Comparison of ENCODE assay signal across 30 cellular contexts in the genomic region with DNA sequence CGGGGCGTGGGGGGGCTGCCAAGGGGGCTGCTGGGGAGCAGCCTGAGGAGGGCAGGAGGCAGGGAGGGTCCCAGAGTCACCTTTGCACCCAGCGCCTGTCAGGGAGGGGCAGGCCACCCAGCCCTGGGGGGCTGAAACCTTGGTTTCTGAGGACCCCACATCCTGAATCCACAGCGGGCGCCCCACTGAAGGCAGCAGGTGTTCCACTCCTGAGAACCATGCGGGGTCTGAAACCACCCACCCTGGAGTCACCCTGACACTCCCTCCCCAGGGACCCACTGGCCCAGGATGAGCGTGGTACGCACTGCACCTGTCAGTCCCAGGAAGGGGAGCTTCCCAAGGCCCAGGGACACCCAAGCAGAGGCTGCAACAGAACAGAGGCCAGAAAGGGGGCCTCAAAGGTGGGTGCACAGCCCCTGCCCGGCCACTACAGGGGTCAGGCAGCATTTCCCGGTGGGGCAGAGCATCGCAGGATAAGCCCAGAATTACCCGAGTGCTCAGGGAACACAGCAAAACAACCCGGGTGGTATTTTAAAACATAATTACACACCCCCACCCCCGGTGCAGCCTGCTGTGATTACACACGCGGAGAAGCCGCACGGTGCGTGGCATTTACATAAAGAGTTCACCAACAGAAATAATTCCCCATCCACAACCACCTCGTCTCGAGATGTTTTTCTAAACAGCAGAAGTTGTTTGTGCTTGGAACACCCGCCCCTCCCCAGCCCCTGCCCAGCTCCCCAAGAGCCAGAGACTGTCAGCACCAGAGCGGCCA. TPM values are rescaled to one million over a fixed set of nuclear protein-coding genes. Genes with fewer than 3 reads are reported as not detected.
A peak's percentile ranks its signal among the peaks of the same experiment; 100 is the strongest.
DNase-seq lines count a peak whose midpoint lies in the region; ATAC-seq and TF ChIP-seq lines count a peak whose summit lies in the region.
"Had no signal": no experiment of that assay in that cellular context is flagged by ENCODE, and none has a peak within 500 bp of the region (broad histone marks: within the 10 kb centered on the region; RNA-seq: fewer than 3 reads in every experiment).

No MANE protein-coding gene starts in this region.

- no peaks in the 10 kb centered on the region for H3K27me3 Mint-ChIP-seq in WTC11 (ENCODE audit: low read depth)
- H3K27me3 Mint-ChIP-seq: activated naive CD8-positive, alpha-beta T cell had no signal

- H3K9me3 ChIP-seq in SK-N-SH (no peaks in the 10 kb centered on the region), BLaER1 (no peaks in the 10 kb centered on the region)
- H3K9me3 ChIP-seq: A549, breast epithelium, gastrocnemius medialis, right lobe of liver, stomach, thyroid gland had no signal

- TF ChIP-seq RAD21 in SK-N-SH (IDR thresholded peaks at IDR 0.05; ENCODE audit: low read length) = no peak

- WGBS in SK-N-SH (ENCODE audit: low lambda C conversion rate) = 88% methylated on average over 15 of the region's 23 CpGs

- H3K36me3 Mint-ChIP-seq in WTC11 = no peaks in the 10 kb centered on the region
- H3K36me3 Mint-ChIP-seq: activated naive CD8-positive, alpha-beta T cell had no signal

- CTCF ChIA-PET in SK-N-SH (lab: Yijun Ruan, JAX) (no interaction called here), WTC11 (lab: Charles Lee) (interaction anchor here (0.6 to 1.3 kb wide), 4 partner anchors 14 to 228 kb away, joined by 3 read pairs; no protein-coding TSS in a partner anchor)

- peaks cover 70% of the 10 kb centered on the region for H3K79me2 ChIP-seq in SK-N-SH (ENCODE audit: insufficient read depth)

- H3K9me3 Mint-ChIP-seq in WTC11 = no peaks in the 10 kb centered on the region
- H3K9me3 Mint-ChIP-seq: activated T-helper 2 cell treated with anti-CD3 and anti-CD28 coated beads, Interferon-gamma antibody, Interleukin-2, Interleukin-4, amounts not matched to agents 10 μg/mL and 5 μg/mL and 100 μg/mL, durations not matched to agents 14 hours and 24 hours and 36 hours; CD8-positive, alpha-beta T cell; neural crest cell; T-helper 1 cell treated with Interleukin-12 subunit alpha and Interleukin-12 subunit beta and Interleukin-4 antibody, amounts not matched to agents 30 μg/mL and 1 μg/mL, for 36 hours had no signal

- no peak overlapping the region for H2AFZ ChIP-seq in SK-N-SH (ENCODE audit: low read depth)

- peaks cover 25% of the 10 kb centered on the region for H3K4me1 Mint-ChIP-seq in WTC11

- H3F3A ChIP-seq in SK-N-SH (replicated peaks; ENCODE audit: insufficient read depth) = no peaks in the 10 kb centered on the region

- H3K27ac ChIP-seq in SK-N-SH (ENCODE audit: low read depth in 2 of 2, low read length in 1 of 2) (no peak overlapping the region), BLaER1 (no peak overlapping the region)
- H3K27ac ChIP-seq: A549, breast epithelium, gastrocnemius medialis, right lobe of liver, SK-N-MC, stomach, thyroid gland had no signal

- H3K4me3 ChIP-seq in SK-N-SH (ENCODE audit: low read depth in 2 of 2, low read length in 1 of 2) (no peak overlapping the region), BLaER1 (no peak overlapping the region)
- H3K4me3 ChIP-seq: A549, breast epithelium, gastrocnemius medialis, right lobe of liver, SK-N-MC, stomach, thyroid gland had no signal

- TF ChIP-seq CTCF in SK-N-SH (IDR thresholded peaks at IDR 0.05) (no peak), WTC11 (IDR thresholded peaks at IDR 0.05) (no peak)

- H4K20me1 ChIP-seq in SK-N-SH (ENCODE audit: insufficient read depth) (peaks cover 87% of the 10 kb centered on the region), BLaER1 (no peaks in the 10 kb centered on the region)

- peak; percentile 19 for DNase-seq in SK-N-SH
- DNase-seq in WTC11 (ENCODE audit: low spot score) = peak; percentile 11
- DNase-seq in mesenteric fat pad (ENCODE audit: low spot score) = peak; percentile 73
- no peak for DNase-seq in NCI-H2196 (lab: John Stamatoyannopoulos, UW; ENCODE audit: unreplicated experiment)
- no peak for DNase-seq in UCSD-AML1 (lab: John Stamatoyannopoulos, UW; ENCODE audit: unreplicated experiment)
- DNase-seq: activated CD4-positive, alpha-beta T cell treated with anti-CD3 and anti-CD28 coated beads, Interleukin-2, amount 50 U/mL, for 48 hours; AML-193; CD8-positive, alpha-beta T cell; gastrocnemius medialis; MM.1S; NCI-H1105 treated with DMSO at 0.1 percent for 48 hours; NCI-H2107; NCI-H446 treated with DMSO at 0.1 percent for 48 hours; OCI-M1; stimulated activated CD4-positive, alpha-beta T cell treated with anti-CD3 and anti-CD28 coated beads, Interleukin-12 subunit alpha, Interleukin-12 subunit beta, amount 100 ng/mL, for 4 hours; stimulated activated CD4-positive, alpha-beta T cell treated with anti-CD3 and anti-CD28 coated beads, Interleukin-2, amount 100 ng/mL, for 48 hours had no signal

- no peak overlapping the region for H3K4me2 ChIP-seq in SK-N-SH
- H3K4me2 ChIP-seq in BLaER1 = peak overlapping the region; percentile 55
- H3K4me2 ChIP-seq: A549 had no signal

- H3K36me3 ChIP-seq in SK-N-SH (replicated peaks in 1 of 2; ENCODE audit: control insufficient read depth in 1 of 2, insufficient read depth in 2 of 2, low read length in 1 of 2) (peaks cover 0 to 3% of the 10 kb centered on the region in 2 experiments), BLaER1 (no peaks in the 10 kb centered on the region)
- H3K36me3 ChIP-seq: breast epithelium, right lobe of liver, thyroid gland had no signal

- no peaks in the 10 kb centered on the region for H3K27me3 ChIP-seq in SK-N-SH (ENCODE audit: insufficient read depth)
- no peaks in the 10 kb centered on the region for H3K27me3 ChIP-seq in BLaER1
- H3K27me3 ChIP-seq: breast epithelium, gastrocnemius medialis, right lobe of liver, stomach, thyroid gland had no signal

- H3K9me2 ChIP-seq in SK-N-SH = no peaks in the 10 kb centered on the region

- no peak for ATAC-seq in SK-N-SH treated with all-trans-retinoic acid at 6 μM for 48 hours
- ATAC-seq in WTC11 = no peak
- no peak for ATAC-seq in GM19351 (IDR thresholded peaks at IDR 0.05; ENCODE audit: unreplicated experiment)
- ATAC-seq: A549; activated CD4-positive, CD25-positive, alpha-beta regulatory T cell treated with anti-CD3 and anti-CD28 coated beads, Interleukin-2, amount 50 U/mL, for 24 hours; CD8-positive, alpha-beta T cell; gastrocnemius medialis; right lobe of liver had no signal

- H3K9ac ChIP-seq in SK-N-SH (no peak overlapping the region), BLaER1 (no peak overlapping the region)

- POLR2A ChIA-PET in SK-N-SH (lab: Yijun Ruan, JAX) (interaction anchor here (0.7 kb wide), 1 partner anchor 26 kb away, joined by 4 read pairs; no protein-coding TSS in a partner anchor), WTC11 (lab: Charles Lee) (no interaction called here)

- H3K4me3 Mint-ChIP-seq in WTC11 = no peak overlapping the region
- H3K4me3 Mint-ChIP-seq: activated naive CD8-positive, alpha-beta T cell; CD8-positive, alpha-beta T cell; neural crest cell; T-helper 1 cell treated with Interleukin-12 subunit alpha and Interleukin-12 subunit beta and Interleukin-4 antibody, amounts not matched to agents 30 μg/mL and 1 μg/mL, for 36 hours had no signal

- H3K27ac Mint-ChIP-seq in WTC11 = no peak overlapping the region
- H3K27ac Mint-ChIP-seq: activated naive CD8-positive, alpha-beta T cell; activated T-helper 2 cell treated with anti-CD3 and anti-CD28 coated beads, Interferon-gamma antibody, Interleukin-2, Interleukin-4, amounts not matched to agents 10 μg/mL and 5 μg/mL and 100 μg/mL, durations not matched to agents 14 hours and 24 hours and 36 hours; CD8-positive, alpha-beta T cell; T-helper 1 cell treated with Interleukin-12 subunit alpha and Interleukin-12 subunit beta and Interleukin-4 antibody, amounts not matched to agents 30 μg/mL and 1 μg/mL, for 36 hours had no signal

- TF ChIP-seq EP300 in SK-N-SH (IDR thresholded peaks at IDR 0.05; ENCODE audit: borderline replicate concordance in 1 of 2, low read depth in 1 of 2, low read length in 1 of 2) = no peak

- H3K4me1 ChIP-seq in SK-N-SH (ENCODE audit: control insufficient read depth in 1 of 2, insufficient read depth in 2 of 2, low read depth in 1 of 2, low read length in 1 of 2) = peaks cover 0 to under 1% of the 10 kb centered on the region in 2 experiments; a peak in 1 of 4 replicates
- peaks cover 48% of the 10 kb centered on the region for H3K4me1 ChIP-seq in BLaER1
- H3K4me1 ChIP-seq: A549, breast epithelium, right lobe of liver had no signal

TF ChIP-seq in SK-N-SH, 30 proteins besides CTCF, POLR2A, EP300 and RAD21 (continues in another document):
- TF ChIP-seq CHD2 (IDR thresholded peaks at IDR 0.05; ENCODE audit: low read length, partially characterized antibody) = no peak

TF ChIP-seq in SK-N-SH treated with all-trans-retinoic acid at 6 μM for 48 hours, 23 proteins besides CTCF, POLR2A, EP300 and RAD21 (continues in another document):
- TF ChIP-seq, protein P1, sequence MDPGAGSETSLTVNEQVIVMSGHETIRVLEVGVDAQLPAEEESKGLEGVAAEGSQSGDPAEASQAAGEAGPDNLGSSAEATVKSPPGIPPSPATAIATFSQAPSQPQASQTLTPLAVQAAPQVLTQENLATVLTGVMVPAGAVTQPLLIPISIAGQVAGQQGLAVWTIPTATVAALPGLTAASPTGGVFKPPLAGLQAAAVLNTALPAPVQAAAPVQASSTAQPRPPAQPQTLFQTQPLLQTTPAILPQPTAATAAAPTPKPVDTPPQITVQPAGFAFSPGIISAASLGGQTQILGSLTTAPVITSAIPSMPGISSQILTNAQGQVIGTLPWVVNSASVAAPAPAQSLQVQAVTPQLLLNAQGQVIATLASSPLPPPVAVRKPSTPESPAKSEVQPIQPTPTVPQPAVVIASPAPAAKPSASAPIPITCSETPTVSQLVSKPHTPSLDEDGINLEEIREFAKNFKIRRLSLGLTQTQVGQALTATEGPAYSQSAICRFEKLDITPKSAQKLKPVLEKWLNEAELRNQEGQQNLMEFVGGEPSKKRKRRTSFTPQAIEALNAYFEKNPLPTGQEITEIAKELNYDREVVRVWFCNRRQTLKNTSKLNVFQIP (CRISPR knock-in tag; IDR thresholded peaks at IDR 0.05; ENCODE audit: borderline replicate concordance, low read depth) = no peak

TF ChIP-seq in WTC11, 78 proteins besides CTCF, POLR2A, EP300 and RAD21 (continues in another document):
- TF ChIP-seq ESRRA (CRISPR knock-in tag; IDR thresholded peaks at IDR 0.05; ENCODE audit: borderline replicate concordance) = no peak
- no peak for TF ChIP-seq PRRX2 (CRISPR knock-in tag; IDR thresholded peaks at IDR 0.05)
- no peak for TF ChIP-seq SMAD3 (CRISPR knock-in tag; IDR thresholded peaks at IDR 0.05; ENCODE audit: borderline replicate concordance)
- no peak for TF ChIP-seq ZNF219 (CRISPR knock-in tag; IDR thresholded peaks at IDR 0.05; ENCODE audit: borderline replicate concordance)
- TF ChIP-seq JUN (CRISPR knock-in tag; IDR thresholded peaks at IDR 0.05) = no peak
- no peak for TF ChIP-seq RELA (CRISPR knock-in tag; IDR thresholded peaks at IDR 0.05; ENCODE audit: borderline replicate concordance)
- TF ChIP-seq GRHL2 (CRISPR knock-in tag; IDR thresholded peaks at IDR 0.05; ENCODE audit: insufficient replicate concordance, severe bottlenecking) = no peak
- no peak for TF ChIP-seq KAT7 (CRISPR knock-in tag; IDR thresholded peaks at IDR 0.05; ENCODE audit: borderline replicate concordance)
- TF ChIP-seq RORB (CRISPR knock-in tag; IDR thresholded peaks at IDR 0.05) = no peak

RNA-seq across cellular contexts. Expression of a gene that starts 57.3 kb away (rescaled TPM):
- polyA plus RNA-seq in SK-N-SH (2012; rRNA removed) = 67.7 and 69.3 TPM in 2 replicates
- polyA plus RNA-seq in SK-N-SH (2012; cell fraction: cytosol; rRNA removed) = 54.5 and 61.1 TPM in 2 replicates
- polyA plus RNA-seq in SK-N-SH (2012; cell fraction: nucleus; rRNA removed) = 115 and 123 TPM in 2 replicates
- total RNA-seq in WTC11 (2021) = 46.4 to 55.6 TPM (median 53.3 TPM) in 3 replicates
- 36.3 TPM for total RNA-seq in mesenteric fat pad

Comparison
In these comparisons a context has a peak if more than half of its experiments do, and no peak if none do; other contexts are left out.
1. DNase-seq: peak in SK-N-SH (single experiment), WTC11 (single experiment) and mesenteric fat pad (single experiment); none in NCI-H2196 (single experiment) and UCSD-AML1 (single experiment).